Comparison of ENCODE assay signal across 10 cellular contexts in the genomic region with DNA sequence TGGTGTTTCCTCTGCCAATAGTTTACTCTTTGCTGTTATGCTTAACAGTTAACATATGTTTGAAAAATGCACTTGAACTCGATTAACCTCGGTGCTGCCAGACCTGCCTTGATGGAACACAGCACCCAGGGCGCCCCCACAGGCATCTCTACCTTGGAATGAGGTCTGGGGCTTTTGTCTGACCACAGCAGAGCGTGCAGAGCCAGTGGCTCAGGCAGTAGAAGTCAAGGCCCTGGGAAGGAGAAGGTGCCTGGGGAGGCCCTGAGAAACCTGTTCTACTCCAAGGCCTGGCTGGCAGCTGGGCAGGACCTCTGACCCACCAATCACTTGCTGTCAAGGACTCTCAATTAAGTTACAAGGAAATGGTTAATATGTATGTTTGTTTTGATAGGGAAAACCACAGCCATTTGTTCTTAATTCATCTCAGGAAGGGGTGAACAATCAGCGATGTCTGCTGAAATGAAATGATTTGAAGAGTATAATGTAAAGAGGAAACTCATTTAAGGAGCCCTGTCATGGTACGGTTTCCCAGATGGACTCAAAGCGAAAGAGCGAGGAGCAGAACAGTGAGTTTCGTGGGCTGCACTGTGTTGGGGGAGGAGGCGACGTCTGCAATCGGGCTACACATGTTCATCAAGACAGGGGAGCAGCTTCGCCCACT. TPM values are rescaled to one million over a fixed set of nuclear protein-coding genes. Genes with fewer than 3 reads are reported as not detected.
DNase-seq lines count a peak whose midpoint lies in the region; ATAC-seq and TF ChIP-seq lines count a peak whose summit lies in the region.
"Had no signal": no experiment of that assay in that cellular context is flagged by ENCODE, and none has a peak within 500 bp of the region (broad histone marks: within the 10 kb centered on the region; RNA-seq: fewer than 3 reads in every experiment).

No MANE protein-coding gene starts in this region.

- peaks cover 66% of the 10 kb centered on the region for H3K36me3 Mint-ChIP-seq in activated T-helper 1 cell treated with anti-CD3 and anti-CD28 coated beads, Interleukin-12 subunit alpha, Interleukin-12 subunit beta, Interleukin-2, Interleukin-4 antibody, amounts not matched to agents 30 ng/mL and 10 ng/mL and 1 ng/mL, durations not matched to agents 14 hours and 24 hours and 36 hours (ENCODE audit: low read depth)
- H3K36me3 Mint-ChIP-seq in stimulated activated memory B cell treated with anti-CD40 and anti-IgM and Interleukin-4, amounts not matched to agents 10 μg/mL and 1 μg/mL and 100 μg/mL, for 72 hours = peaks cover 74% of the 10 kb centered on the region

- peak; percentile 77 for ATAC-seq in HG03097 (IDR thresholded peaks at IDR 0.05; ENCODE audit: low FRiP score, unreplicated experiment)
- peak; percentile 71 for ATAC-seq in stimulated activated memory B cell treated with anti-CD40 and anti-IgM and Interleukin-4, amounts not matched to agents 10 μg/mL and 1 μg/mL and 100 μg/mL, for 72 hours

- intact Hi-C loops in activated T-helper 1 cell treated with anti-CD3 and anti-CD28 coated beads, Interleukin-12 subunit alpha, Interleukin-12 subunit beta, Interleukin-2, Interleukin-4 antibody, amounts not matched to agents 30 ng/mL and 10 ng/mL and 1 ng/mL, durations not matched to agents 14 hours and 24 hours and 36 hours (cut with micrococcal nuclease) = loop anchor here (1.0 kb wide), 2 partner anchors 9 to 22 kb away; a partner anchor contains a TSS

- H3K4me3 Mint-ChIP-seq in activated T-helper 1 cell treated with anti-CD3 and anti-CD28 coated beads, Interleukin-12 subunit alpha, Interleukin-12 subunit beta, Interleukin-2, Interleukin-4 antibody, amounts not matched to agents 30 ng/mL and 10 ng/mL and 1 ng/mL, durations not matched to agents 14 hours and 24 hours and 36 hours = peak overlapping the region; percentile 47
- H3K4me3 Mint-ChIP-seq in stimulated activated memory B cell treated with anti-CD40 and anti-IgM and Interleukin-4, amounts not matched to agents 10 μg/mL and 1 μg/mL and 100 μg/mL, for 72 hours = no peak overlapping the region
- H3K4me3 Mint-ChIP-seq: activated naive CD4-positive, alpha-beta T cell treated with anti-CD3 and anti-CD28 coated beads, Interleukin-2, amount 50 U/mL, for 24 hours had no signal

- POLR2A ChIA-PET in HEK293T (lab: Yijun Ruan, JAX) = no interaction called here

- CTCF ChIA-PET in HEK293T (lab: Yijun Ruan, JAX) = interaction anchor here (0.6 kb wide), 1 partner anchor 49 kb away, joined by 3 read pairs; no protein-coding TSS in a partner anchor

- H3K27ac Mint-ChIP-seq in activated T-helper 1 cell treated with anti-CD3 and anti-CD28 coated beads, Interleukin-12 subunit alpha, Interleukin-12 subunit beta, Interleukin-2, Interleukin-4 antibody, amounts not matched to agents 30 ng/mL and 10 ng/mL and 1 ng/mL, durations not matched to agents 14 hours and 24 hours and 36 hours = peak overlapping the region; percentile 86
- H3K27ac Mint-ChIP-seq in stimulated activated memory B cell treated with anti-CD40 and anti-IgM and Interleukin-4, amounts not matched to agents 10 μg/mL and 1 μg/mL and 100 μg/mL, for 72 hours = peak overlapping the region; percentile 46
- H3K27ac Mint-ChIP-seq: activated naive CD4-positive, alpha-beta T cell treated with anti-CD3 and anti-CD28 coated beads, Interleukin-2, amount 50 U/mL, for 24 hours had no signal

- no peaks in the 10 kb centered on the region for H3K27me3 Mint-ChIP-seq in activated T-helper 1 cell treated with anti-CD3 and anti-CD28 coated beads, Interleukin-12 subunit alpha, Interleukin-12 subunit beta, Interleukin-2, Interleukin-4 antibody, amounts not matched to agents 30 ng/mL and 10 ng/mL and 1 ng/mL, durations not matched to agents 14 hours and 24 hours and 36 hours (ENCODE audit: insufficient read depth)
- no peaks in the 10 kb centered on the region for H3K27me3 Mint-ChIP-seq in stimulated activated memory B cell treated with anti-CD40 and anti-IgM and Interleukin-4, amounts not matched to agents 10 μg/mL and 1 μg/mL and 100 μg/mL, for 72 hours
- H3K27me3 Mint-ChIP-seq: activated naive CD4-positive, alpha-beta T cell treated with anti-CD3 and anti-CD28 coated beads, Interleukin-2, amount 50 U/mL, for 24 hours had no signal

- DNase-seq in activated T-cell treated with anti-CD3 and anti-CD28 coated beads for 24 hours (ENCODE audit: low read depth) (peak; percentile 14), activated T-cell treated with anti-CD3 and anti-CD28 coated beads for 4 hours (no peak), hepatic stellate cell (ENCODE audit: low spot score) (no peak), HEK293T (ENCODE audit: extremely low spot score) (no peak), NAMALWA (ENCODE audit: low spot score) (no peak)
- DNase-seq in activated T-helper 1 cell treated with anti-CD3 and anti-CD28 coated beads, Interleukin-12 subunit alpha, Interleukin-12 subunit beta, Interleukin-2, Interleukin-4 antibody, amounts not matched to agents 30 ng/mL and 10 ng/mL and 1 ng/mL, durations not matched to agents 14 hours and 24 hours and 36 hours (ENCODE audit: low spot score) = no peak
- DNase-seq: lower lobe of right lung had no signal

- H3K9me3 Mint-ChIP-seq in activated T-helper 1 cell treated with anti-CD3 and anti-CD28 coated beads, Interleukin-12 subunit alpha, Interleukin-12 subunit beta, Interleukin-2, Interleukin-4 antibody, amounts not matched to agents 30 ng/mL and 10 ng/mL and 1 ng/mL, durations not matched to agents 14 hours and 24 hours and 36 hours = no peaks in the 10 kb centered on the region
- H3K9me3 Mint-ChIP-seq in stimulated activated memory B cell treated with anti-CD40 and anti-IgM and Interleukin-4, amounts not matched to agents 10 μg/mL and 1 μg/mL and 100 μg/mL, for 72 hours = no peaks in the 10 kb centered on the region
- H3K9me3 Mint-ChIP-seq: activated naive CD4-positive, alpha-beta T cell treated with anti-CD3 and anti-CD28 coated beads, Interleukin-2, amount 50 U/mL, for 24 hours had no signal

- H3K4me1 Mint-ChIP-seq in activated T-helper 1 cell treated with anti-CD3 and anti-CD28 coated beads, Interleukin-12 subunit alpha, Interleukin-12 subunit beta, Interleukin-2, Interleukin-4 antibody, amounts not matched to agents 30 ng/mL and 10 ng/mL and 1 ng/mL, durations not matched to agents 14 hours and 24 hours and 36 hours (ENCODE audit: low read depth) = peaks cover 80% of the 10 kb centered on the region
- H3K4me1 Mint-ChIP-seq in stimulated activated memory B cell treated with anti-CD40 and anti-IgM and Interleukin-4, amounts not matched to agents 10 μg/mL and 1 μg/mL and 100 μg/mL, for 72 hours = peaks cover 19% of the 10 kb centered on the region

TF ChIP-seq in HEK293T, 16 proteins besides CTCF, POLR2A, EP300 and RAD21:
- no peak for TF ChIP-seq CTBP1 (IDR thresholded peaks at IDR 0.05; ENCODE audit: borderline replicate concordance)
- TF ChIP-seq, protein P1, sequence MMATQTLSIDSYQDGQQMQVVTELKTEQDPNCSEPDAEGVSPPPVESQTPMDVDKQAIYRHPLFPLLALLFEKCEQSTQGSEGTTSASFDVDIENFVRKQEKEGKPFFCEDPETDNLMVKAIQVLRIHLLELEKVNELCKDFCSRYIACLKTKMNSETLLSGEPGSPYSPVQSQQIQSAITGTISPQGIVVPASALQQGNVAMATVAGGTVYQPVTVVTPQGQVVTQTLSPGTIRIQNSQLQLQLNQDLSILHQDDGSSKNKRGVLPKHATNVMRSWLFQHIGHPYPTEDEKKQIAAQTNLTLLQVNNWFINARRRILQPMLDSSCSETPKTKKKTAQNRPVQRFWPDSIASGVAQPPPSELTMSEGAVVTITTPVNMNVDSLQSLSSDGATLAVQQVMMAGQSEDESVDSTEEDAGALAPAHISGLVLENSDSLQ (IDR thresholded peaks at IDR 0.05) = no peak
- no peak for TF ChIP-seq ZNF384 (IDR thresholded peaks at IDR 0.05)
- TF ChIP-seq LEF1 (IDR thresholded peaks at IDR 0.05; ENCODE audit: borderline replicate concordance) = no peak
- no peak for TF ChIP-seq L3MBTL2 (conservative IDR thresholded peaks at IDR 0.05)
- no peak for TF ChIP-seq HDGF (IDR thresholded peaks at IDR 0.05; ENCODE audit: borderline replicate concordance)
- TF ChIP-seq BHLHE40 (IDR thresholded peaks at IDR 0.05; ENCODE audit: borderline replicate concordance) = no peak

RNA-seq across cellular contexts. Expression of a gene that starts 21.9 kb away (rescaled TPM):
- 315 and 317 TPM in 2 replicates for total RNA-seq in activated T-helper 1 cell treated with anti-CD3 and anti-CD28 coated beads, Interleukin-12 subunit alpha, Interleukin-12 subunit beta, Interleukin-2, Interleukin-4 antibody, amounts not matched to agents 30 ng/mL and 10 ng/mL and 1 ng/mL, durations not matched to agents 14 hours and 24 hours and 36 hours
